In genomic region chr14:93206793-93207467, GRCh38 we compare ENCODE assay signal across 8 cellular contexts. TPM values are rescaled to one million over a fixed set of nuclear protein-coding genes. Genes with fewer than 3 reads are reported as not detected.
DNase-seq lines count a peak whose midpoint lies in the region; TF ChIP-seq lines count a peak whose summit lies in the region.

Gene GON7 (minus strand): TSS chr14:93207065. CDS start chr14:93207037, 28 bp downstream.
Gene UBR7 (plus strand): TSS chr14:93207256. CDS start chr14:93207292, 36 bp downstream.

- peak within 1 kb of the TSS; percentile 80 for H3K27ac ChIP-seq in neuronal stem cell (replicated peaks; ENCODE audit: low read length)

- H3K9me3 ChIP-seq in neuronal stem cell (replicated peaks in 1 of 2; ENCODE audit: control insufficient read depth in 2 of 2, insufficient read depth in 1 of 2, low read depth in 1 of 2, low read length in 2 of 2), result no peaks in the 10 kb centered on the region

- no peak within 1 kb of the TSS for H4K91ac ChIP-seq in neuronal stem cell (ENCODE audit: low read depth, low read length, poor library complexity)

- H3K4me1 ChIP-seq in neuronal stem cell (ENCODE audit: control insufficient read depth in 2 of 2, insufficient read depth in 1 of 2, low read depth in 1 of 2, low read length in 2 of 2), result peaks cover 2 to 3% of the 10 kb centered on the region in 2 donors

- H2AFZ ChIP-seq in neuronal stem cell (ENCODE audit: low read length), result peak within 1 kb of the TSS; percentile 99

- H3K4me2 ChIP-seq in neuronal stem cell (ENCODE audit: insufficient read depth, low read length, poor library complexity, severe bottlenecking), result peak within 1 kb of the TSS; percentile 90

- POLR2A ChIA-PET in HEK293T (lab: Yijun Ruan, JAX), result interaction anchor here (0.7 to 4.5 kb wide), 9 partner anchors 10 to 414 kb away, joined by 3 to 43 read pairs (median 3); partner anchors contain the start of genes LYSET and MOAP1

- no CpG with 5 or more reads among the region's 65 CpGs for WGBS in neuronal stem cell (ENCODE audit: extremely low coverage in 2 of 2, insufficient read length in 2 of 2, insufficient replicate concordance in 1 of 2), 2 donors

- peaks cover 3% of the 10 kb centered on the region for H3K79me1 ChIP-seq in neuronal stem cell (ENCODE audit: low read depth, low read length)

- peaks cover under 1 to 45% of the 10 kb centered on the region in 2 donors for H3K36me3 ChIP-seq in neuronal stem cell (replicated peaks in 1 of 2; ENCODE audit: control insufficient read depth in 2 of 2, insufficient read depth in 2 of 2, low read length in 2 of 2)

- peak within 1 kb of the TSS; percentile 95 to 97 for H3K4me3 ChIP-seq in neuronal stem cell (ENCODE audit: low read length in 2 of 2)

- H2BK120ac ChIP-seq in neuronal stem cell (ENCODE audit: low read depth, low read length), result no peak within 1 kb of the TSS

- H2BK5ac ChIP-seq in neuronal stem cell (ENCODE audit: low read length), result peak within 1 kb of the TSS; percentile 72

- no peak within 1 kb of the TSS for H3K14ac ChIP-seq in neuronal stem cell (ENCODE audit: low read length)

- peak within 1 kb of the TSS; percentile 62 for H3K23ac ChIP-seq in neuronal stem cell (ENCODE audit: low read depth, low read length, poor library complexity)

- peak; percentile 95 for DNase-seq in GM04504 (ENCODE audit: low read depth)
- DNase-seq in HEK293T (ENCODE audit: extremely low spot score), result peak; percentile 93
- DNase-seq in MV-4-11 (lab: John Stamatoyannopoulos, UW), result peak; percentile 98
- peak; percentile 98 for DNase-seq in SK-MEL-5 (ENCODE audit: low read depth, low spot score)
- peak; percentile 90 for DNase-seq in activated naive CD4-positive, alpha-beta T cell treated with Interleukin-2 at 50 U/mL for 16 hours
- DNase-seq in foreskin melanocyte, result peak; percentile 97
- peak; percentile 97 for DNase-seq in neuronal stem cell (ENCODE audit: low spot score)

- TF ChIP-seq CTCF in subcutaneous adipose tissue (IDR thresholded peaks at IDR 0.05; ENCODE audit: low read depth), result no peak

- H2AK5ac ChIP-seq in neuronal stem cell (ENCODE audit: low read depth, low read length), result no peak within 1 kb of the TSS

- in situ Hi-C loops in SK-MEL-5 (cut with HindIII; ENCODE audit: low pct_unique_long_range_greater_than_20kb, low sequenced_read_pairs), result no loop called here

- no peak within 1 kb of the TSS for H4K8ac ChIP-seq in neuronal stem cell (ENCODE audit: low read depth, low read length)

- H3K18ac ChIP-seq in neuronal stem cell (ENCODE audit: low read length), result peak within 1 kb of the TSS; percentile 91

- no peaks in the 10 kb centered on the region for H3K27me3 ChIP-seq in neuronal stem cell (ENCODE audit: control insufficient read depth in 3 of 3, insufficient read depth in 3 of 3, low read depth in 1 of 3, low read length in 3 of 3)

- CTCF ChIA-PET in HEK293T (lab: Yijun Ruan, JAX), result interaction anchor here (0.9 to 1.6 kb wide), 4 partner anchors 21 to 111 kb away, joined by 3 to 5 read pairs (median 4); partner anchors contain the start of gene ITPK1

- no peak within 1 kb of the TSS for H2BK12ac ChIP-seq in neuronal stem cell (ENCODE audit: low read length)

- peak within 1 kb of the TSS; percentile 92 for H3K9ac ChIP-seq in neuronal stem cell (ENCODE audit: low read depth, low read length, poor library complexity)

- H2BK15ac ChIP-seq in neuronal stem cell (ENCODE audit: low read length), result no peak within 1 kb of the TSS

- H3K4ac ChIP-seq in neuronal stem cell (ENCODE audit: low read length), result no peak within 1 kb of the TSS

TF ChIP-seq in HEK293T, 16 proteins besides CTCF, POLR2A, EP300 and RAD21:
- TF ChIP-seq SP1 (IDR thresholded peaks at IDR 0.05) (no peak), FOXA1 (IDR thresholded peaks at IDR 0.05) (no peak), HDGF (IDR thresholded peaks at IDR 0.05; ENCODE audit: borderline replicate concordance) (0 out of 2 replicates have a peak, but pooled peaks have one; percentile 75), ELF4 (IDR thresholded peaks at IDR 0.05) (0 out of 2 replicates have a peak, but pooled peaks have one; percentile 50), L3MBTL2 (conservative IDR thresholded peaks at IDR 0.05) (peak; percentile 94)
- TF ChIP-seq, protein P1, sequence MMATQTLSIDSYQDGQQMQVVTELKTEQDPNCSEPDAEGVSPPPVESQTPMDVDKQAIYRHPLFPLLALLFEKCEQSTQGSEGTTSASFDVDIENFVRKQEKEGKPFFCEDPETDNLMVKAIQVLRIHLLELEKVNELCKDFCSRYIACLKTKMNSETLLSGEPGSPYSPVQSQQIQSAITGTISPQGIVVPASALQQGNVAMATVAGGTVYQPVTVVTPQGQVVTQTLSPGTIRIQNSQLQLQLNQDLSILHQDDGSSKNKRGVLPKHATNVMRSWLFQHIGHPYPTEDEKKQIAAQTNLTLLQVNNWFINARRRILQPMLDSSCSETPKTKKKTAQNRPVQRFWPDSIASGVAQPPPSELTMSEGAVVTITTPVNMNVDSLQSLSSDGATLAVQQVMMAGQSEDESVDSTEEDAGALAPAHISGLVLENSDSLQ (IDR thresholded peaks at IDR 0.05), result peak; percentile 92
TF ChIP-seq in HEK293T: peak in this region for 4.

RNA-seq across cellular contexts. Expression of gene GON7, which starts in this region (rescaled TPM):
- 30.6 and 31.9 TPM in 2 replicates for total RNA-seq in SK-MEL-5 (2014; rRNA removed; shearing (Covaris generic))
- polyA plus RNA-seq in SK-MEL-5 (2015; cell fraction: cytosol; rRNA removed), result 20.6 and 22.0 TPM in 2 replicates
- polyA plus RNA-seq in SK-MEL-5 (2015; cell fraction: nucleus; rRNA removed), result 2.4 and 3.4 TPM in 2 replicates
- 10.9 TPM for polyA plus RNA-seq in neuronal stem cell (2013, experiment 1 of 2)
- 10.5 TPM for polyA plus RNA-seq in neuronal stem cell (2013, experiment 2 of 2)
- total RNA-seq in subcutaneous adipose tissue, result 10 to 100 TPM in 3 of 4 donors, 1 to 10 TPM in 1; 8.9 to 12.7 (median 11.5) TPM

RNA-seq across cellular contexts. Expression of gene UBR7, which starts in this region (rescaled TPM):
- total RNA-seq in SK-MEL-5 (2014; rRNA removed; shearing (Covaris generic)), result 28.0 and 36.6 TPM in 2 replicates
- 26.4 and 35.4 TPM in 2 replicates for polyA plus RNA-seq in SK-MEL-5 (2015; cell fraction: cytosol; rRNA removed)
- polyA plus RNA-seq in SK-MEL-5 (2015; cell fraction: nucleus; rRNA removed), result 12.5 and 17.4 TPM in 2 replicates
- 22.6 TPM for polyA plus RNA-seq in neuronal stem cell (2013, experiment 1 of 2)
- 22.2 TPM for polyA plus RNA-seq in neuronal stem cell (2013, experiment 2 of 2)
- total RNA-seq in subcutaneous adipose tissue, result 10 to 100 TPM; 20.4 to 30.8 (median 25.8) TPM

Comparison
In these comparisons a context has a peak if more than half of its experiments do, and no peak if none do; other contexts are left out.
1. Peak in every context shown above with its lines: DNase-seq, H3K4me3 ChIP-seq and H3K27ac ChIP-seq.